In genomic region chr12:119804011-119804641, GRCh38 we compare ENCODE assay signal across 1 cellular context.
TF ChIP-seq lines count a peak whose summit lies in the region.

No MANE protein-coding gene starts in this region.

TF ChIP-seq in HepG2, 621 proteins besides CTCF, POLR2A, EP300 and RAD21 (continued from another document):
- TF ChIP-seq CCDC6 (CRISPR knock-in tag; IDR thresholded peaks at IDR 0.05) = no peak
- no peak for TF ChIP-seq SRSF9 (IDR thresholded peaks at IDR 0.05; ENCODE audit: borderline replicate concordance, insufficient read depth, low read depth, low read length, poor library complexity, severe bottlenecking)
- TF ChIP-seq KLF11 (CRISPR knock-in tag; IDR thresholded peaks at IDR 0.05) = no peak
